In genomic region chr17:75516619-75517276, GRCh38 we compare ENCODE assay signal across 1 cellular context.
TF ChIP-seq lines count a peak whose summit lies in the region.

No MANE protein-coding gene starts in this region.

TF ChIP-seq in K562, 482 proteins besides CTCF, POLR2A, EP300 and RAD21 (continued from another document and continues in another):
- no peak for TF ChIP-seq E2F8 (IDR thresholded peaks at IDR 0.05; ENCODE audit: low read depth, partially characterized antibody)
- TF ChIP-seq E2F6 (IDR thresholded peaks at IDR 0.05; ENCODE audit: borderline replicate concordance in 1 of 2, extremely low read depth in 1 of 2, insufficient read depth in 1 of 2, insufficient read length in 1 of 2, low read depth in 1 of 2, low read length in 1 of 2, poor library complexity in 1 of 2, severe bottlenecking in 1 of 2), result peak in 1 of 2 experiments; percentile 25
- no peak for TF ChIP-seq ZNF143 (CRISPR knock-in tag; IDR thresholded peaks at IDR 0.05)
- no peak for TF ChIP-seq HSF4 (CRISPR knock-in tag; IDR thresholded peaks at IDR 0.05; ENCODE audit: borderline replicate concordance)
- peak in 1 of 2 experiments; percentile 12; a peak in 2 of 4 replicates for TF ChIP-seq MNT (conservative IDR thresholded peaks at IDR 0.05)
- TF ChIP-seq ATF3 (IDR thresholded peaks at IDR 0.05), result no peak
- no peak for TF ChIP-seq ATF3 (CRISPR knock-in tag; conservative IDR thresholded peaks at IDR 0.05)
- TF ChIP-seq WHSC1 (IDR thresholded peaks at IDR 0.05; ENCODE audit: low read length), result no peak
- peak; percentile 4 to 23; a peak in 1 of 4 replicates for TF ChIP-seq SIN3A (IDR thresholded peaks at IDR 0.05; ENCODE audit: borderline replicate concordance in 2 of 2, control insufficient read depth in 1 of 2, low read depth in 2 of 2, low read length in 2 of 2)
- no peak for TF ChIP-seq MEIS2 (IDR thresholded peaks at IDR 0.05; ENCODE audit: partially characterized antibody)
- TF ChIP-seq NFE2 (IDR thresholded peaks at IDR 0.05; ENCODE audit: low read depth), result no peak
- TF ChIP-seq CXXC5 (CRISPR knock-in tag; IDR thresholded peaks at IDR 0.05), result 0 out of 2 replicates have a peak, but pooled peaks have one; percentile 8
- TF ChIP-seq SAP30 (IDR thresholded peaks at IDR 0.05; ENCODE audit: borderline replicate concordance, insufficient read depth, low read depth, low read length, poor library complexity, severe bottlenecking), result peak; percentile 55
- TF ChIP-seq ZBTB5 (IDR thresholded peaks at IDR 0.05), result no peak
- TF ChIP-seq NONO (IDR thresholded peaks at IDR 0.05; ENCODE audit: low read depth in 2 of 2, low read length in 1 of 2), result 0 out of 4 replicates have a peak, but pooled peaks of 1 of the 2 experiments have one; percentile 1
- TF ChIP-seq STAT5A (IDR thresholded peaks at IDR 0.05; ENCODE audit: borderline replicate concordance, low read length), result no peak
- TF ChIP-seq ZBTB7A (IDR thresholded peaks at IDR 0.05; ENCODE audit: borderline replicate concordance, control insufficient read depth, low read depth, low read length), result peak; percentile 46; the same call in 1 of the 2 replicates
- peak; percentile 7 for TF ChIP-seq CCNT2 (IDR thresholded peaks at IDR 0.05; ENCODE audit: borderline replicate concordance, extremely low read depth, insufficient read length, low read depth, low read length)
- TF ChIP-seq SMARCB1 (IDR thresholded peaks at IDR 0.05; ENCODE audit: insufficient read length, low read depth), result peak; percentile 5
- TF ChIP-seq HDAC1 (IDR thresholded peaks at IDR 0.05), result peak in 1 of 2 experiments; percentile 67; a peak in 2 of 4 replicates
- TF ChIP-seq SMARCE1 (IDR thresholded peaks at IDR 0.05), result no peak
- peak; percentile 51; the same call in 1 of the 2 replicates for TF ChIP-seq SIN3B (IDR thresholded peaks at IDR 0.05; ENCODE audit: low read depth)
- TF ChIP-seq FIP1L1 (IDR thresholded peaks at IDR 0.05; ENCODE audit: low read depth, low read length, poor library complexity, severe bottlenecking), result no peak
- TF ChIP-seq EGR1 (conservative IDR thresholded peaks at IDR 0.05), result peak; percentile 80
- TF ChIP-seq ZNF445 (CRISPR knock-in tag; IDR thresholded peaks at IDR 0.05; ENCODE audit: low read depth), result no peak
- TF ChIP-seq TCF7L2 (IDR thresholded peaks at IDR 0.05; ENCODE audit: low read depth, low read length), result no peak
- TF ChIP-seq ETS1 (conservative IDR thresholded peaks at IDR 0.05; ENCODE audit: control insufficient read depth, low read depth, low read length), result no peak; the same call in 1 of the 2 replicates
- no peak for TF ChIP-seq NFXL1 (CRISPR knock-in tag; IDR thresholded peaks at IDR 0.05)
- no peak for TF ChIP-seq ZBTB49 (CRISPR knock-in tag; IDR thresholded peaks at IDR 0.05; ENCODE audit: borderline replicate concordance)
- peak; percentile 58 for TF ChIP-seq NKRF (IDR thresholded peaks at IDR 0.05; ENCODE audit: borderline replicate concordance)
- TF ChIP-seq PHF8 (IDR thresholded peaks at IDR 0.05; ENCODE audit: borderline replicate concordance, low read length), result peak; percentile 51; the same call in 1 of the 2 replicates
